In the genomic region with DNA sequence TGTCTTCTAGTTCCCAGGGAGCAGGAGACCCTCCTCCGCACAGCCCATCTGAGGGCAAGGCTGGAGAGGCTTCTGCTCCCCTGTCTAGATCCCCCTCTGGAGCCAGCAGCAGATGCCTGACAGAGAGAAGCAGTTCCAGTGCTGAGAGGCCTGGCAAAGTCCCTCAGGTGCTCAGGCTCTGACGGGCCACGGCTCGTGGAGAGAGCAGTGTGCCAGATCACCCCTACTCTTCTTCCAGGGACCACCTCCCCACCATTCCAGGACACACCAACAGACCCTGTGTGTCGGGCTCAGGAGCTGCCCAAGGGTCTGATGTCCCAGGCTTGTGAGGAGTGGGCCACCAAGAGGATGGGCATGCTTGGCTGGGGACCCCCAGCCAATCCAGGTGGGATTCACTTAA, we compare ENCODE assay signal across 18 cellular contexts. TPM values are rescaled to one million over a fixed set of nuclear protein-coding genes. Genes with fewer than 3 reads are reported as not detected.
DNase-seq lines count a peak whose midpoint lies in the region; FAIRE-seq and TF ChIP-seq lines count a peak whose summit lies in the region.
"Had no signal": no experiment of that assay in that cellular context is flagged by ENCODE, and none has a peak within 500 bp of the region (broad histone marks: within the 10 kb centered on the region; RNA-seq: fewer than 3 reads in every experiment).

No MANE protein-coding gene starts in this region.

- H3K27ac Mint-ChIP-seq in activated naive CD4-positive, alpha-beta T cell treated with anti-CD3 and anti-CD28 coated beads, Interleukin-2, amount 10 ng/mL, durations not matched to agents 7 days and 5 days: no peak overlapping the region
- H3K27ac Mint-ChIP-seq: CD4-positive, CD25-positive, alpha-beta regulatory T cell had no signal

- H3K4me3 ChIP-seq in WERI-Rb-1 (ENCODE audit: low read depth, low read length) (no peak overlapping the region), kidney (ENCODE audit: low read length in 2 of 2) (no peak overlapping the region), sigmoid colon (no peak overlapping the region)

- no peak for FAIRE-seq in kidney (lab: Jason Lieb, UNC)
- FAIRE-seq: GM19239, RCC 7860 had no signal

- H3K4me1 ChIP-seq in kidney (ENCODE audit: control insufficient read depth in 1 of 2, insufficient read depth in 1 of 2, low read depth in 1 of 2, low read length in 2 of 2) (peaks cover 0 to 13% of the 10 kb centered on the region in 2 donors), sigmoid colon (no peaks in the 10 kb centered on the region)

- no peaks in the 10 kb centered on the region for H3K9me3 Mint-ChIP-seq in activated naive CD4-positive, alpha-beta T cell treated with anti-CD3 and anti-CD28 coated beads, Interleukin-2, amount 10 ng/mL, durations not matched to agents 7 days and 5 days

- no peak overlapping the region for H3K9ac ChIP-seq in kidney (ENCODE audit: low read length in 2 of 2)

- peaks cover under 1% of the 10 kb centered on the region for H3K27me3 Mint-ChIP-seq in activated naive CD4-positive, alpha-beta T cell treated with anti-CD3 and anti-CD28 coated beads, Interleukin-2, amount 10 ng/mL, durations not matched to agents 7 days and 5 days
- H3K27me3 Mint-ChIP-seq: CD4-positive, CD25-positive, alpha-beta regulatory T cell had no signal

- H3K9me3 ChIP-seq in WERI-Rb-1 (ENCODE audit: severe bottlenecking) (no peaks in the 10 kb centered on the region), kidney (ENCODE audit: control insufficient read depth in 1 of 2, low read length in 2 of 2) (no peaks in the 10 kb centered on the region), sigmoid colon (no peaks in the 10 kb centered on the region)

- TF ChIP-seq EP300 in sigmoid colon (IDR thresholded peaks at IDR 0.05): no peak

- no peak overlapping the region for H3K4me3 Mint-ChIP-seq in activated naive CD4-positive, alpha-beta T cell treated with anti-CD3 and anti-CD28 coated beads, Interleukin-2, amount 10 ng/mL, durations not matched to agents 7 days and 5 days
- H3K4me3 Mint-ChIP-seq: CD4-positive, CD25-positive, alpha-beta regulatory T cell had no signal

- TF ChIP-seq CTCF in WERI-Rb-1 (IDR thresholded peaks at IDR 0.05; ENCODE audit: low read depth, low read length) (no peak), kidney (IDR thresholded peaks at IDR 0.05; ENCODE audit: borderline replicate concordance, extremely low read depth, insufficient read depth) (no peak), sigmoid colon (IDR thresholded peaks at IDR 0.05) (no peak)

- H3K4me1 Mint-ChIP-seq in activated naive CD4-positive, alpha-beta T cell treated with anti-CD3 and anti-CD28 coated beads, Interleukin-2, amount 10 ng/mL, durations not matched to agents 7 days and 5 days: no peaks in the 10 kb centered on the region
- H3K4me1 Mint-ChIP-seq: CD4-positive, CD25-positive, alpha-beta regulatory T cell had no signal

- DNase-seq in activated naive CD4-positive, alpha-beta T cell treated with anti-CD3 and anti-CD28 coated beads, Interleukin-2, amount 50 U/mL, for 16 hours: peak; percentile 6
- DNase-seq in activated naive CD4-positive, alpha-beta T cell treated with anti-CD3 and anti-CD28 coated beads, Interleukin-2, amount 10 ng/mL, durations not matched to agents 7 days and 5 days: no peak
- DNase-seq in WERI-Rb-1 (peak; percentile 1), kidney (peak; percentile 32), sigmoid colon (peak; percentile 40), NCI-H128 (lab: John Stamatoyannopoulos, UW; ENCODE audit: unreplicated experiment) (no peak), DMS53 treated with DMSO at 0.1 percent for 48 hours (lab: John Stamatoyannopoulos, UW; ENCODE audit: unreplicated experiment) (no peak), SK-N-DZ (ENCODE audit: low spot score) (no peak)
- DNase-seq: CD4-positive, CD25-positive, alpha-beta regulatory T cell; GF-D8; NCI-H1436 treated with DMSO at 0.1 percent for 48 hours; NCI-H2081; NCI-H524; SIG-M5 had no signal

- H3K27ac ChIP-seq in WERI-Rb-1 (no peak overlapping the region), kidney (ENCODE audit: low read depth in 2 of 2, low read length in 2 of 2) (no peak overlapping the region), sigmoid colon (no peak overlapping the region)

- WGBS in sigmoid colon, 2 donors: 86 to 89% methylated on average over 5 of the region's 5 CpGs

- no peak for TF ChIP-seq POLR2A in sigmoid colon (IDR thresholded peaks at IDR 0.05)

- intact Hi-C loops in kidney (cut with DNase I): no loop called here
- intact Hi-C loops in sigmoid colon (cut with DNase I): no loop called here

- CTCF ChIA-PET in activated naive CD4-positive, alpha-beta T cell treated with anti-CD3 and anti-CD28 coated beads, Interleukin-2, amount 10 ng/mL, durations not matched to agents 7 days and 5 days (lab: Charles Lee): no interaction called here

- H3K27me3 ChIP-seq in WERI-Rb-1 (ENCODE audit: insufficient read depth, low read depth, severe bottlenecking): no peaks in the 10 kb centered on the region
- peaks cover 0 to 25% (median 0%) of the 10 kb centered on the region in 3 donors for H3K27me3 ChIP-seq in sigmoid colon

- no peaks in the 10 kb centered on the region for H3K36me3 ChIP-seq in WERI-Rb-1
- no peaks in the 10 kb centered on the region for H3K36me3 ChIP-seq in kidney (ENCODE audit: control insufficient read depth in 1 of 2, insufficient read depth in 2 of 2, low read length in 2 of 2)
- H3K36me3 ChIP-seq in sigmoid colon: no peaks in the 10 kb centered on the region

- no peaks in the 10 kb centered on the region for H3K36me3 Mint-ChIP-seq in activated naive CD4-positive, alpha-beta T cell treated with anti-CD3 and anti-CD28 coated beads, Interleukin-2, amount 10 ng/mL, durations not matched to agents 7 days and 5 days
- H3K36me3 Mint-ChIP-seq: CD4-positive, CD25-positive, alpha-beta regulatory T cell had no signal

RNA-seq across cellular contexts. Expression of gene C14orf180, which starts 22.5 kb away (rescaled TPM):
- total RNA-seq in kidney (2.1 TPM), sigmoid colon (1 to 10 TPM in 1 of 4 donors, under 1 TPM in 2, not detected in 1; 0.16 to 5.0 (median 0.55) TPM)
- polyA plus RNA-seq in kidney (ENCODE audit: insufficient read depth, low read depth, low replicate concordance) (3.1 TPM), sigmoid colon (1 to 10 TPM in 1 of 3 donors, under 1 TPM in 2; 0.46 to 1.6 (median 0.60) TPM)
- polyA plus RNA-seq in SK-N-DZ (2014; cell fraction: cytosol; rRNA removed): not detected in 2 replicates
- not detected in 2 replicates for polyA plus RNA-seq in SK-N-DZ (2014; cell fraction: nucleus; rRNA removed)
- total RNA-seq: A172; CD4-positive, CD25-positive, alpha-beta regulatory T cell; HT1080 had no signal
- polyA plus RNA-seq: CD4-positive, CD25-positive, alpha-beta regulatory T cell had no signal

RNA-seq across cellular contexts. Expression of gene TMEM179, which starts 47.5 kb away (rescaled TPM):
- total RNA-seq in kidney (0.50 TPM), sigmoid colon (1 to 10 TPM; 1.4 to 5.4 (median 2.8) TPM)
- polyA plus RNA-seq in kidney (ENCODE audit: insufficient read depth, low read depth, low replicate concordance) (0.67 TPM), sigmoid colon (1 to 10 TPM in 1 of 3 donors, not detected in 2; 4.2 TPM)
- 2.1 and 2.4 TPM in 2 replicates for polyA plus RNA-seq in SK-N-DZ (2014; cell fraction: cytosol; rRNA removed)
- 2.6 and 4.6 TPM in 2 replicates for polyA plus RNA-seq in SK-N-DZ (2014; cell fraction: nucleus; rRNA removed)
- total RNA-seq: A172; CD4-positive, CD25-positive, alpha-beta regulatory T cell had no signal
- polyA plus RNA-seq: CD4-positive, CD25-positive, alpha-beta regulatory T cell had no signal

Comparison
In these comparisons a context has a peak if more than half of its experiments do, and no peak if none do; other contexts are left out.
1. DNase-seq: peak in activated naive CD4-positive, alpha-beta T cell treated with anti-CD3 and anti-CD28 coated beads, Interleukin-2, amount 50 U/mL, for 16 hours (single experiment), WERI-Rb-1 (single experiment), kidney (single experiment) and sigmoid colon (single experiment); none in activated naive CD4-positive, alpha-beta T cell treated with anti-CD3 and anti-CD28 coated beads, Interleukin-2, amount 10 ng/mL, durations not matched to agents 7 days and 5 days (single experiment), NCI-H128 (single experiment), DMS53 treated with DMSO at 0.1 percent for 48 hours (single experiment) and SK-N-DZ (single experiment).